In genomic region chr6:83514877-83515466, GRCh38 we compare ENCODE assay signal across 9 cellular contexts. TPM values are rescaled to one million over a fixed set of nuclear protein-coding genes. Genes with fewer than 3 reads are reported as not detected.
DNase-seq lines count a peak whose midpoint lies in the region; ATAC-seq, FAIRE-seq and TF ChIP-seq lines count a peak whose summit lies in the region.
"Had no signal": no experiment of that assay in that cellular context is flagged by ENCODE, and none has a peak within 500 bp of the region (broad histone marks: within the 10 kb centered on the region; RNA-seq: fewer than 3 reads in every experiment).

No MANE protein-coding gene starts in this region.

- H3K9me3 ChIP-seq in HepG2 (ENCODE audit: low read length): no peaks in the 10 kb centered on the region

- H3K27me3 Mint-ChIP-seq in MCF 10A (ENCODE audit: insufficient read depth, unreplicated experiment): no peaks in the 10 kb centered on the region

- CTCF ChIA-PET in BJ (lab: Yijun Ruan, JAX): interaction anchor here (0.6 to 12.9 kb wide), 20 partner anchors 10 to 1100 kb away, joined by 3 to 302 read pairs (median 4); partner anchors contain the start of genes DOP1A and UBE3D
- CTCF ChIA-PET in MCF 10A (lab: Yijun Ruan, JAX): interaction anchor here (0.6 to 8.1 kb wide), 34 partner anchors 9 to 1142 kb away, joined by 3 to 397 read pairs (median 4); partner anchors contain the start of genes DOP1A and UBE3D
- CTCF ChIA-PET in HepG2 (lab: Yijun Ruan, JAX; ENCODE audit: low intra/inter-chr PET ratio, low total read pairs): interaction anchor here (1.7 to 2.1 kb wide), 2 partner anchors 97 to 293 kb away, joined by 12 to 18 read pairs; no protein-coding TSS in a partner anchor

- no peak overlapping the region for H3K4me3 ChIP-seq in BJ (ENCODE audit: low read depth, low read length)
- no peak overlapping the region for H3K4me3 ChIP-seq in GM12865 (ENCODE audit: low read depth, low read length)
- no peak overlapping the region for H3K4me3 ChIP-seq in HepG2 (replicated peaks in 1 of 3; ENCODE audit: insufficient read depth in 1 of 3, low read depth in 2 of 3, low read length in 3 of 3)

- TF ChIP-seq EP300 in HepG2 (IDR thresholded peaks at IDR 0.05; ENCODE audit: low read depth in 2 of 2, low read length in 2 of 2) (no peak), HepG2 (CRISPR knock-in tag; IDR thresholded peaks at IDR 0.05; ENCODE audit: borderline replicate concordance) (no peak)

- H3K36me3 ChIP-seq in BJ (ENCODE audit: control insufficient read depth, insufficient read depth, low read length) (no peaks in the 10 kb centered on the region), HepG2 (replicated peaks in 1 of 2; ENCODE audit: control insufficient read depth in 1 of 2, insufficient read depth in 2 of 2, low read length in 2 of 2) (no peaks in the 10 kb centered on the region)

- H3K27ac Mint-ChIP-seq in MCF 10A (ENCODE audit: low read depth, unreplicated experiment): no peak overlapping the region
- H3K27ac Mint-ChIP-seq: T-cell had no signal

- H3K4me1 Mint-ChIP-seq in MCF 10A (ENCODE audit: insufficient read depth, unreplicated experiment): peaks cover 6% of the 10 kb centered on the region

- peak; percentile 62 for ATAC-seq in HG02973 (IDR thresholded peaks at IDR 0.05; ENCODE audit: unreplicated experiment)
- peak; percentile 37; the same call in 1 of the 3 replicates for ATAC-seq in HepG2
- ATAC-seq in HG03097 (IDR thresholded peaks at IDR 0.05; ENCODE audit: low FRiP score, unreplicated experiment): no peak
- ATAC-seq: T-cell had no signal

- H4K20me1 ChIP-seq in HepG2 (ENCODE audit: insufficient read depth, low read length): no peaks in the 10 kb centered on the region

- BruUV-seq in MCF 10A (replicated peaks; lab: Mats Ljungman, UMichigan) (no TSS peak), HepG2 (replicated peaks; lab: Mats Ljungman, UMichigan) (no TSS peak)

- TF ChIP-seq CTCF in BJ (IDR thresholded peaks at IDR 0.05; ENCODE audit: insufficient read depth, low read depth, low read length): peak; percentile 79
- peak; percentile 76 for TF ChIP-seq CTCF in GM12865 (IDR thresholded peaks at IDR 0.05; ENCODE audit: insufficient read depth, low read depth, low read length, missing control alignments)
- peak; percentile 81 for TF ChIP-seq CTCF in MCF 10A (IDR thresholded peaks at IDR 0.05; ENCODE audit: unreplicated experiment)
- TF ChIP-seq CTCF in HepG2 (CRISPR knock-in tag; IDR thresholded peaks at IDR 0.05): peak; percentile 76

- H3K4me1 ChIP-seq in HepG2 (ENCODE audit: insufficient read depth, low read length): 0 out of 2 replicates have a peak, but pooled peaks cover 14% of the 10 kb centered on the region

- H3K4me2 ChIP-seq in HepG2 (ENCODE audit: low read depth, low read length): no peak overlapping the region

- no peak overlapping the region for H3K4me3 Mint-ChIP-seq in MCF 10A (ENCODE audit: unreplicated experiment)
- H3K4me3 Mint-ChIP-seq: T-cell had no signal

- no peak for DNase-seq in BJ (ENCODE audit: low read depth)
- peak; percentile 68 for DNase-seq in GM12865 (ENCODE audit: low read depth)
- peak; percentile 5 for DNase-seq in NCI-H526 treated with DMSO at 0.1 percent for 48 hours (lab: John Stamatoyannopoulos, UW)
- peak; percentile 71 for DNase-seq in MCF 10A (ENCODE audit: unreplicated experiment)
- DNase-seq in HepG2 (ENCODE audit: low spot score): peak; percentile 29
- no peak for DNase-seq in NK-92 treated with Interleukin-12 subunit alpha and Interleukin-12 subunit beta, amount 100 ng/mL, for 24 hours (lab: John Stamatoyannopoulos, UW)

- H3K27me3 ChIP-seq in BJ (ENCODE audit: control insufficient read depth, insufficient read depth, low read length) (no peaks in the 10 kb centered on the region), HepG2 (ENCODE audit: control insufficient read depth in 1 of 2, insufficient read depth in 2 of 2, low read length in 2 of 2) (peaks cover 0 to 14% of the 10 kb centered on the region in 2 experiments; a peak in 2 of 5 replicates)

- H3K9ac ChIP-seq in HepG2 (ENCODE audit: insufficient read depth, low read depth, low read length): no peak overlapping the region

- no peaks in the 10 kb centered on the region for H3K79me2 ChIP-seq in HepG2 (ENCODE audit: insufficient read depth, low read length)

- POLR2A ChIA-PET in BJ (lab: Charles Lee): no interaction called here
- POLR2A ChIA-PET in MCF 10A (lab: Yijun Ruan, JAX): interaction anchor here (1.0 to 1.8 kb wide), 2 partner anchors 292 to 294 kb away, joined by 3 to 5 read pairs; no protein-coding TSS in a partner anchor
- POLR2A ChIA-PET in HepG2 (lab: Yijun Ruan, JAX): no interaction called here

- no peak overlapping the region for H3K27ac ChIP-seq in HepG2 (ENCODE audit: extremely low read length, insufficient read depth, low read length)

- H3K9me3 Mint-ChIP-seq in MCF 10A (ENCODE audit: unreplicated experiment): no peaks in the 10 kb centered on the region
- H3K9me3 Mint-ChIP-seq: T-cell had no signal

- intact Hi-C loops in MCF 10A (cut with micrococcal nuclease): loop anchor here (1.0 to 5.0 kb wide), 3 partner anchors 83 to 448 kb away; partner anchors contain the start of genes DOP1A and ME1
- intact Hi-C loops in HepG2 (cut with micrococcal nuclease; ENCODE audit: unreplicated experiment): loop anchor here (1.0 to 10.0 kb wide), 5 partner anchors 97 to 1260 kb away; partner anchors contain the start of genes DOP1A and UBE3D

- H2AFZ ChIP-seq in HepG2 (ENCODE audit: low read length): no peak overlapping the region

- in situ Hi-C loops in HepG2 (cut with HindIII; ENCODE audit: extremely low pct_ligation_motif_present, low pct_unique_long_range_greater_than_20kb): loop anchor here (5.0 to 25.0 kb wide), 4 partner anchors 98 to 1253 kb away; partner anchors contain the start of genes DOP1A and UBE3D

- TF ChIP-seq POLR2A in HepG2 (IDR thresholded peaks at IDR 0.05; ENCODE audit: insufficient read depth in 1 of 2, low read depth in 2 of 2, low read length in 2 of 2): no peak

- FAIRE-seq in HepG2 (lab: Jason Lieb, UNC): peak; percentile 54

- peak; percentile 45; the same call in 1 of the 2 replicates for TF ChIP-seq RAD21 in HepG2 (CRISPR knock-in tag; IDR thresholded peaks at IDR 0.05)

- no peaks in the 10 kb centered on the region for H3K36me3 Mint-ChIP-seq in MCF 10A (ENCODE audit: insufficient read depth, unreplicated experiment)
- H3K36me3 Mint-ChIP-seq: T-cell had no signal

- WGBS in HepG2 (ENCODE audit: low lambda C conversion rate): 30% methylated on average over 4 of the region's 4 CpGs

TF ChIP-seq in HepG2, 621 proteins besides CTCF, POLR2A, EP300 and RAD21:
- TF ChIP-seq PRMT3 (CRISPR knock-in tag; IDR thresholded peaks at IDR 0.05; ENCODE audit: borderline replicate concordance, low read depth) (no peak), RNF219 (CRISPR knock-in tag; IDR thresholded peaks at IDR 0.05) (no peak), ZNF607 (CRISPR knock-in tag; IDR thresholded peaks at IDR 0.05; ENCODE audit: borderline replicate concordance) (no peak), SMC3 (IDR thresholded peaks at IDR 0.05; ENCODE audit: low read length) (peak; percentile 64), CEBPG (CRISPR knock-in tag; IDR thresholded peaks at IDR 0.05) (no peak), KDM6A (CRISPR knock-in tag; IDR thresholded peaks at IDR 0.05; ENCODE audit: low read depth) (no peak), STAG1 (CRISPR knock-in tag; IDR thresholded peaks at IDR 0.05) (peak; percentile 83)

RNA-seq across cellular contexts. Expression of gene PRSS35, which starts 2.6 kb away (rescaled TPM):
- polyA plus RNA-seq in BJ (2011; rRNA removed) (0.37 and 0.58 TPM in 2 replicates), HepG2 (2011; rRNA removed) (not detected in 2 replicates)
- 0.14 TPM in 1 of 2 replicates, not detected in the other for polyA minus RNA-seq in BJ (2011; rRNA and poly(A)+ RNA removed)
- total RNA-seq in MCF 10A (2022) (not detected in 2 replicates), HepG2 (2016; rRNA removed; fragmentation: Illumina TruSeq; extraction: Trizol) (not detected in 2 replicates)
- not detected in 2 replicates for total RNA-seq in HepG2 (2016; cell fraction: cytosol; rRNA removed; fragmentation: Illumina TruSeq; extraction: Trizol; ENCODE audit: low read depth)
- not detected in 2 replicates for total RNA-seq in HepG2 (2016; cell fraction: insoluble cytoplasmic fraction; rRNA removed; fragmentation: Illumina TruSeq; extraction: Trizol)
- total RNA-seq in HepG2 (2016; cell fraction: membrane; rRNA removed; fragmentation: Illumina TruSeq; extraction: Trizol): not detected in 2 replicates
- not detected in 2 replicates for total RNA-seq in HepG2 (2016; cell fraction: nucleus; rRNA removed; fragmentation: Illumina TruSeq; extraction: Trizol)
- polyA plus RNA-seq in HepG2 (2011; cell fraction: cytosol; rRNA removed): not detected in 2 replicates
- polyA plus RNA-seq in HepG2 (2011; cell fraction: nucleus; rRNA removed): not detected in 2 replicates
- polyA plus RNA-seq in HepG2 (2012): not detected in 2 replicates
- not detected in 2 replicates for polyA plus RNA-seq in HepG2 (2016; cell fraction: cytosol; fragmentation: Illumina TruSeq; extraction: Trizol; ENCODE audit: low read depth)
- polyA plus RNA-seq in HepG2 (2016; cell fraction: insoluble cytoplasmic fraction; fragmentation: Illumina TruSeq; extraction: Trizol; ENCODE audit: low read depth): not detected in 2 replicates
- polyA plus RNA-seq in HepG2 (2016; cell fraction: membrane; fragmentation: Illumina TruSeq; extraction: Trizol; ENCODE audit: low read depth): not detected in 2 replicates
- not detected in 2 replicates for polyA plus RNA-seq in HepG2 (2016; cell fraction: nucleus; fragmentation: Illumina TruSeq; extraction: Trizol; ENCODE audit: insufficient read depth, low read depth)
- not detected in 2 replicates for polyA minus RNA-seq in HepG2 (2011; rRNA and poly(A)+ RNA removed; ENCODE audit: low replicate concordance)
- not detected in 2 replicates for polyA minus RNA-seq in HepG2 (2011; cell fraction: cytosol; rRNA and poly(A)+ RNA removed)
- polyA minus RNA-seq in HepG2 (2011; cell fraction: nucleus; rRNA and poly(A)+ RNA removed): not detected in 2 replicates

Comparison
In these comparisons a context has a peak if more than half of its experiments do, and no peak if none do; other contexts are left out.
1. DNase-seq: peak in GM12865 (single experiment), NCI-H526 treated with DMSO at 0.1 percent for 48 hours (single experiment), MCF 10A (single experiment) and HepG2 (single experiment); none in BJ (single experiment) and NK-92 treated with Interleukin-12 subunit alpha and Interleukin-12 subunit beta, amount 100 ng/mL, for 24 hours (single experiment).
2. Peak in every context shown above with its lines, with median percentiles within 50 percentile points of each other: CTCF ChIP-seq.